In the genomic region with DNA sequence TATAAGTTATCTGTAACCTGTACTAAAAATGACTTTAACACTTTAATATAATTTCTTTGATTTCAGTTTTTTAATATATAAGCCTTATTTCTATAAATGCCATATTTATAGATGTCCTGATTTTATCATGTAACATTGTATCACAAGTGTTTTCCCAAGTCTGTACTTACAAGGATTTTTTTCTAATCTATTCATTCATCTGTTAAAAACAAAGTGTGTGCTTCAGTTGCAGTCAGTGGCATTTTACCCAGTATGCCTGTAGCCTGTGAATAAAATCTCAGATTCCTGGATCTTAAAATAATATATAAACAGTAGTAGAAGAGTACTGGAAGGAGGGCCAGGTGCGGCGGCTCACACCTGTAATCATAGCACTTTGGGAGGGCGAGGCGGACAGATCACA, we compare ENCODE assay signal across 20 cellular contexts. TPM values are rescaled to one million over a fixed set of nuclear protein-coding genes. Genes with fewer than 3 reads are reported as not detected.
"Had no signal": no experiment of that assay in that cellular context is flagged by ENCODE, and none has a peak within 500 bp of the region (broad histone marks: within the 10 kb centered on the region; RNA-seq: fewer than 3 reads in every experiment).

No MANE protein-coding gene starts in this region.

- H3K27me3 ChIP-seq: brain microvascular endothelial cell, sigmoid colon, suprapubic skin had no signal

- H3K27me3 Mint-ChIP-seq: stimulated activated naive B cell treated with anti-CD40 and anti-IgM and Interleukin-4, amounts not matched to agents 10 μg/mL and 1 μg/mL and 100 μg/mL, for 72 hours; type B pancreatic cell had no signal

- ATAC-seq: stimulated activated naive B cell treated with anti-CD40 and anti-IgM and Interleukin-4, amounts not matched to agents 10 μg/mL and 1 μg/mL and 100 μg/mL, for 72 hours had no signal

- DNase-seq: activated CD4-positive, CD25-positive, alpha-beta regulatory T cell treated with anti-CD3 and anti-CD28 coated beads, Interleukin-2, amount 50 U/mL, for 72 hours; activated T-cell treated with anti-CD3 and anti-CD28 coated beads, Interleukin-2, amount 50 U/mL, for 48 hours; amygdala; brain microvascular endothelial cell; glutamatergic neuron; left cardiac atrium; nephron progenitor cell; sigmoid colon; stimulated activated CD4-positive, alpha-beta T cell treated with anti-CD3 and anti-CD28 coated beads, Interleukin-2, amount 100 ng/mL, for 24 hours; stimulated activated naive B cell treated with anti-CD40 and anti-IgM and Interleukin-4, amounts not matched to agents 10 μg/mL and 1 μg/mL and 100 μg/mL, for 72 hours had no signal

- H3K27ac Mint-ChIP-seq: nephron progenitor cell; stimulated activated naive B cell treated with anti-CD40 and anti-IgM and Interleukin-4, amounts not matched to agents 10 μg/mL and 1 μg/mL and 100 μg/mL, for 72 hours; type B pancreatic cell had no signal

- H3K27ac ChIP-seq: brain microvascular endothelial cell, sigmoid colon, suprapubic skin had no signal

- H3K9me3 Mint-ChIP-seq: type B pancreatic cell had no signal

- H3K4me3 Mint-ChIP-seq: nephron progenitor cell; stimulated activated naive B cell treated with anti-CD40 and anti-IgM and Interleukin-4, amounts not matched to agents 10 μg/mL and 1 μg/mL and 100 μg/mL, for 72 hours; type B pancreatic cell had no signal

- H3K9me3 ChIP-seq: sigmoid colon, suprapubic skin had no signal

- H3K4me3 ChIP-seq: lung, sigmoid colon, suprapubic skin had no signal

- H3K4me1 ChIP-seq: suprapubic skin had no signal

RNA-seq across cellular contexts. Expression of gene SPDYE6, which starts 57.4 kb away (rescaled TPM):
- total RNA-seq: activated CD8-positive, alpha-beta memory T cell treated with anti-CD3 and anti-CD28 coated beads for 36 hours; cerebellum; dermis microvascular lymphatic vessel endothelial cell; esophagus mucosa; left cardiac atrium; lung; mononuclear cell; osteoblast; pulmonary artery endothelial cell; sigmoid colon; suprapubic skin had no signal
